In the genomic region with DNA sequence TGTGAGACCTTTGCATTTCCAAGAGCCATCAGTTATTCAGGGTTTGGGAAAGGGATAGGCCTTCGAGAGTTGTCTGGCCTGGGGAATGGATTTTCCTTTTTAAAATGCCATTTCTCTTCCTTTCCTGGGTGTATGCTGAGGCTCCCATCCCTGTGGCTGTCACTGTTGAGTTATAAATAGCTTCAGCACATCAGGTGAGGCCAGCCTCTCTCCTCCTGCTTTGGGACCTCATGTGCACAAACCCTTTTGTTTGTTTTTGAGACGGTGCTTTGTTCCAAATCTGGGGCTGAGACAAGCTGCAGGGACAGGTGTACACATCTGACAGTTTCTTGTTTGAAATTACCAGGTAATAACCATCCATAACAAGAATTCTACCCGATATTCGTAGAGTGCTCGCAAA, we compare ENCODE assay signal across 9 cellular contexts. TPM values are rescaled to one million over a fixed set of nuclear protein-coding genes. Genes with fewer than 3 reads are reported as not detected.
DNase-seq lines count a peak whose midpoint lies in the region; ATAC-seq and TF ChIP-seq lines count a peak whose summit lies in the region.
"Had no signal": no experiment of that assay in that cellular context is flagged by ENCODE, and none has a peak within 500 bp of the region (broad histone marks: within the 10 kb centered on the region; RNA-seq: fewer than 3 reads in every experiment).

No MANE protein-coding gene starts in this region.

- ATAC-seq in left lung (no peak), HG02571 (IDR thresholded peaks at IDR 0.05; ENCODE audit: unreplicated experiment) (no peak)

- DNase-seq in activated CD4-positive, alpha-beta T cell treated with anti-CD3 and anti-CD28 coated beads, Interleukin-2, amount 10 ng/mL, durations not matched to agents 7 days and 5 days: no peak
- DNase-seq in activated CD4-positive, alpha-beta T cell treated with anti-CD3 and anti-CD28 coated beads for 48 hours: no peak
- no peak for DNase-seq in adipocyte (ENCODE audit: low read depth)
- no peak for DNase-seq in left lung
- no peak for DNase-seq in activated effector memory CD4-positive, alpha-beta T cell treated with Interleukin-2 at 50 U/mL for 16 hours
- no peak for DNase-seq in SW480 (ENCODE audit: low spot score)
- DNase-seq: NCI-H187 treated with DMSO at 0.1 percent for 48 hours had no signal

- H3K9me3 Mint-ChIP-seq in activated CD4-positive, alpha-beta T cell treated with anti-CD3 and anti-CD28 coated beads, Interleukin-2, amount 10 ng/mL, durations not matched to agents 7 days and 5 days: no peaks in the 10 kb centered on the region

- no peaks in the 10 kb centered on the region for H3K27me3 Mint-ChIP-seq in activated CD4-positive, alpha-beta T cell treated with anti-CD3 and anti-CD28 coated beads, Interleukin-2, amount 10 ng/mL, durations not matched to agents 7 days and 5 days

- H3K27ac ChIP-seq in left lung (peak overlapping the region in 1 of 2 donors; percentile 92), temporal lobe (ENCODE audit: low read depth, low read length) (peak overlapping the region; percentile 99)

- H3K4me1 ChIP-seq in adipocyte (ENCODE audit: control insufficient read depth, insufficient read depth, low read length) (peaks cover 17% of the 10 kb centered on the region), left lung (peaks cover 0 to 24% of the 10 kb centered on the region in 2 donors)

- intact Hi-C loops in left lung (cut with DNase I): no loop called here

- H3K4me1 Mint-ChIP-seq in activated CD4-positive, alpha-beta T cell treated with anti-CD3 and anti-CD28 coated beads, Interleukin-2, amount 10 ng/mL, durations not matched to agents 7 days and 5 days: peaks cover 20% of the 10 kb centered on the region

- CTCF ChIA-PET in activated CD4-positive, alpha-beta T cell treated with anti-CD3 and anti-CD28 coated beads, Interleukin-2, amount 10 ng/mL, durations not matched to agents 7 days and 5 days (lab: Charles Lee): interaction anchor here (1.2 kb wide), 1 partner anchor 16 kb away, joined by 3 read pairs; no protein-coding TSS in a partner anchor

- POLR2A ChIA-PET in activated CD4-positive, alpha-beta T cell treated with anti-CD3 and anti-CD28 coated beads, Interleukin-2, amount 10 ng/mL, durations not matched to agents 7 days and 5 days (lab: Charles Lee): no interaction called here

- H3K9ac ChIP-seq in adipocyte (ENCODE audit: low read length): peak overlapping the region; percentile 92

- H3K4me3 ChIP-seq in adipocyte (ENCODE audit: low read length) (peak overlapping the region; percentile 93), left lung (peak overlapping the region; percentile 80 to 81)

- H3K27ac Mint-ChIP-seq in activated CD4-positive, alpha-beta T cell treated with anti-CD3 and anti-CD28 coated beads, Interleukin-2, amount 10 ng/mL, durations not matched to agents 7 days and 5 days: peak overlapping the region; percentile 97

- H3K36me3 ChIP-seq in adipocyte (ENCODE audit: control insufficient read depth, insufficient read depth, low read length, severe bottlenecking) (peaks cover 10% of the 10 kb centered on the region), left lung (peaks cover 0 to 9% of the 10 kb centered on the region in 2 donors)

- H3K4me3 Mint-ChIP-seq in activated CD4-positive, alpha-beta T cell treated with anti-CD3 and anti-CD28 coated beads, Interleukin-2, amount 10 ng/mL, durations not matched to agents 7 days and 5 days: peak overlapping the region; percentile 90

- no peaks in the 10 kb centered on the region for H3K36me3 Mint-ChIP-seq in activated CD4-positive, alpha-beta T cell treated with anti-CD3 and anti-CD28 coated beads, Interleukin-2, amount 10 ng/mL, durations not matched to agents 7 days and 5 days (ENCODE audit: low read depth)

- TF ChIP-seq CTCF in left lung (IDR thresholded peaks at IDR 0.05): no peak

- H3K9me3 ChIP-seq in adipocyte (ENCODE audit: control insufficient read depth, low read length) (no peaks in the 10 kb centered on the region), left lung (no peaks in the 10 kb centered on the region)

- H3K27me3 ChIP-seq in adipocyte (replicated peaks; ENCODE audit: control insufficient read depth, insufficient read depth, low read length) (no peaks in the 10 kb centered on the region), left lung (no peaks in the 10 kb centered on the region)

RNA-seq across cellular contexts. Expression of a gene that starts 1.3 kb away (rescaled TPM):
- total RNA-seq in activated CD4-positive, alpha-beta T cell treated with anti-CD3 and anti-CD28 coated beads, Interleukin-2, amount 10 ng/mL, durations not matched to agents 7 days and 5 days: 1 to 10 TPM; 3.4 to 4.7 TPM
- total RNA-seq in left lung (10 to 100 TPM; 10.2 to 17.3 TPM), temporal lobe (6.1 TPM)
